Comparison of ENCODE assay signal across 9 cellular contexts in the genomic region with DNA sequence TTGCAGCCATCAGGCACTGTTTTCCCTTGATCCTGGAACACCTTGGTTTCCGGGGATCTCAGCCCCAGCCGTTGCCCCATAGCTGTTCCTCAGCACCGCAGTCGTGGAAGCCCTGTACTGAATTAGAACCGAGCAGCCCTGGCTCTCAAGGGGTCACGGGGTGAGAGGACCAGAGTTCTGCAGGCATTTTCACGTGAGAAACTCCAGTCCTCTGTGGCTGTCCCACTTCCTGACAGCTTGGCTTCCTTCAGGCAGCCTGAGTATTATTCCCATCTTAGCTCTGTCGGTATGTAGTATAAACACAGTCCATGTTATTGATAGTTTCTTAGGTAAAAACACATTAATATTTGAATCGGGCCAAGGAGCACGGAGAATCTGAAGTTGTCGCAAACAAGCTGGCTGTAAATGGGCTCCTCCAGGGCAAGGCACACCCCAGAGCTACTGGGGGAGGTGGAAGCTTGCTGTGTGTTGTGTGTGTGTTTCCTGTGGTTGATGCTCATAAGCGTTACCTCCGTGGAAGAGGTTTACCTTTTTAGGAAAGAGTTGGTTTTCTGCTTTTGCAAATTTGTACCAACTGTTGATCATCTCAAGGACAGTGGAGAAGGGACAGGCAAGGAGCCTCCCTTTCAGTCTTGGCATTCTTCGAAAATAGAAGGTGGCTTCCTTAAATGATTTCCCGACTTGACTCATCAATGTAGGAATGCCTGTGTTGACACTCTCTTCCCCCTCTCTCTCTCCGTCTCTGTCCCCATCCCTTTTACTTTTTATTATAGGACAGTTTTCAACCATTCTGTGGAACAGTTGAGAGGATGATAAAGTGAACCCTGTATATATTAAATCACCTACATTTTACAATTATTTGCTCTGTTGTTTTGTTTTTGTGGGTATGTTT.
DNase-seq lines count a peak whose midpoint lies in the region; ATAC-seq and TF ChIP-seq lines count a peak whose summit lies in the region.
"Had no signal": no experiment of that assay in that cellular context is flagged by ENCODE, and none has a peak within 500 bp of the region (broad histone marks: within the 10 kb centered on the region; RNA-seq: fewer than 3 reads in every experiment).

No MANE protein-coding gene starts in this region.

- peaks cover 55% of the 10 kb centered on the region for H3K36me3 Mint-ChIP-seq in activated T-cell treated with anti-CD3 and anti-CD28 coated beads, Interleukin-2, amount 50 U/mL, for 24 hours (ENCODE audit: low read depth)

- H3K27me3 Mint-ChIP-seq in activated T-cell treated with anti-CD3 and anti-CD28 coated beads, Interleukin-2, amount 50 U/mL, for 24 hours: no peaks in the 10 kb centered on the region

- no peaks in the 10 kb centered on the region for H3K9me3 ChIP-seq in cardiac muscle cell (ENCODE audit: low read depth)
- H3K9me3 ChIP-seq in right cardiac atrium (ENCODE audit: control insufficient read depth, low read length): no peaks in the 10 kb centered on the region
- H3K9me3 ChIP-seq in tibial artery: no peaks in the 10 kb centered on the region

- H3K27ac ChIP-seq in cardiac muscle cell: peak overlapping the region; percentile 1
- H3K27ac ChIP-seq in right cardiac atrium (ENCODE audit: low read length): no peak overlapping the region
- H3K27ac ChIP-seq in tibial artery: peak overlapping the region; percentile 14 to 40

- no peak for ATAC-seq in right cardiac atrium

- peaks cover 93% of the 10 kb centered on the region for H3K4me1 Mint-ChIP-seq in activated T-cell treated with anti-CD3 and anti-CD28 coated beads, Interleukin-2, amount 50 U/mL, for 24 hours (ENCODE audit: low read depth)

- peak overlapping the region; percentile 86 for H3K27ac Mint-ChIP-seq in activated T-cell treated with anti-CD3 and anti-CD28 coated beads, Interleukin-2, amount 50 U/mL, for 24 hours

- H3K4me1 ChIP-seq in cardiac muscle cell (ENCODE audit: low read depth) (peaks cover 17% of the 10 kb centered on the region), right cardiac atrium (ENCODE audit: control insufficient read depth, insufficient read depth, low read length) (peaks cover 8% of the 10 kb centered on the region), tibial artery (peaks cover 0 to 49% (median 10%) of the 10 kb centered on the region in 4 donors)

- H3K36me3 ChIP-seq in cardiac muscle cell (no peaks in the 10 kb centered on the region), tibial artery (no peaks in the 10 kb centered on the region)

- H3K4me3 Mint-ChIP-seq in activated T-cell treated with anti-CD3 and anti-CD28 coated beads, Interleukin-2, amount 50 U/mL, for 24 hours: peak overlapping the region; percentile 52

- WGBS in right cardiac atrium: 56% methylated on average over 16 of the region's 16 CpGs

- H3K27me3 ChIP-seq in cardiac muscle cell: no peaks in the 10 kb centered on the region
- H3K27me3 ChIP-seq in right cardiac atrium (ENCODE audit: control insufficient read depth, insufficient read depth): no peaks in the 10 kb centered on the region
- H3K27me3 ChIP-seq in tibial artery: no peaks in the 10 kb centered on the region

- intact Hi-C loops in right cardiac atrium (cut with DNase I): no loop called here
- intact Hi-C loops in tibial artery (cut with DNase I; ENCODE audit: low total_unique reads): no loop called here

- DNase-seq in cardiac muscle cell (ENCODE audit: low read depth in 1 of 2, low spot score in 1 of 2): peak in 1 of 2 donors; percentile 68
- no peak for DNase-seq in right cardiac atrium
- peak; percentile 51 for DNase-seq in activated T-cell treated with anti-CD3 and anti-CD28 coated beads, Interleukin-2, amount 50 U/mL, for 24 hours
- DNase-seq in hepatic stellate cell (ENCODE audit: low spot score): peak; percentile 59
- DNase-seq in tibial artery: peak in 1 of 2 donors; percentile 48
- DNase-seq in NCI-H1694 treated with DMSO at 0.1 percent for 48 hours (lab: John Stamatoyannopoulos, UW): no peak
- no peak for DNase-seq in NCI-H510A (lab: John Stamatoyannopoulos, UW)
- DNase-seq in amygdala (lab: John Stamatoyannopoulos, UW): no peak

- H3K4me3 ChIP-seq in cardiac muscle cell (no peak overlapping the region), right cardiac atrium (ENCODE audit: low read length) (no peak overlapping the region), tibial artery (no peak overlapping the region)
- H3K4me3 ChIP-seq: lung had no signal

- TF ChIP-seq CTCF in cardiac muscle cell (IDR thresholded peaks at IDR 0.05; ENCODE audit: low read depth, low read length): no peak
- TF ChIP-seq CTCF in tibial artery (IDR thresholded peaks at IDR 0.05): no peak

- H3K9me3 Mint-ChIP-seq in activated T-cell treated with anti-CD3 and anti-CD28 coated beads, Interleukin-2, amount 50 U/mL, for 24 hours: peaks cover 7% of the 10 kb centered on the region

Comparison
In these comparisons a context has a peak if more than half of its experiments do, and no peak if none do; other contexts are left out.
1. DNase-seq: peak in activated T-cell treated with anti-CD3 and anti-CD28 coated beads, Interleukin-2, amount 50 U/mL, for 24 hours (single experiment) and hepatic stellate cell (single experiment); none in right cardiac atrium (0 of 3), NCI-H1694 treated with DMSO at 0.1 percent for 48 hours (single experiment), NCI-H510A (single experiment) and amygdala (0 of 56).